8 cellular contexts compared by ENCODE assay signal in genomic region chr11:57639321-57640067, GRCh38. TPM values are rescaled to one million over a fixed set of nuclear protein-coding genes. Genes with fewer than 3 reads are reported as not detected.
A peak's percentile ranks its signal among the peaks of the same experiment; 100 is the strongest.
DNase-seq lines count a peak whose midpoint lies in the region; ATAC-seq and TF ChIP-seq lines count a peak whose summit lies in the region.

No MANE protein-coding gene starts in this region.

- H3K27me3 Mint-ChIP-seq in natural killer cell (ENCODE audit: low read depth in 2 of 2) = peaks cover 32 to 33% of the 10 kb centered on the region in 2 donors

- no peaks in the 10 kb centered on the region for H3K9me3 Mint-ChIP-seq in natural killer cell

- 14 to 23% methylated on average over 14 to 15 of the region's 15 CpGs for WGBS in lower leg skin, 2 donors

- ATAC-seq in natural killer cell = peak in 2 of 3 donors; percentile 3 to 19
- ATAC-seq in GM21825 (IDR thresholded peaks at IDR 0.05; ENCODE audit: unreplicated experiment) = no peak

- TF ChIP-seq CTCF in dorsolateral prefrontal cortex (IDR thresholded peaks at IDR 0.05 in 54 of 56, conservative IDR thresholded peaks at IDR 0.05 in 2 of 56; ENCODE audit: low read depth in 1 of 56, partially characterized antibody in 56 of 56) (no peak), natural killer cell (IDR thresholded peaks at IDR 0.05) (no peak), lower leg skin (IDR thresholded peaks at IDR 0.05) (no peak)

- H3K27ac Mint-ChIP-seq in natural killer cell = peak overlapping the region in 1 of 2 donors; percentile 75

- no peaks in the 10 kb centered on the region for H3K27me3 ChIP-seq in dorsolateral prefrontal cortex

- H3K36me3 Mint-ChIP-seq in natural killer cell = no peaks in the 10 kb centered on the region

- H3K4me3 ChIP-seq in dorsolateral prefrontal cortex (peak overlapping the region in 51 of 59 donors; percentile 6 to 90 (median 78)), lower leg skin (ENCODE audit: low read depth, poor library complexity, severe bottlenecking) (no peak overlapping the region)

- intact Hi-C loops in dorsolateral prefrontal cortex (cut with DNase I) = loop anchor here (2.0 to 10.0 kb wide), 4 partner anchors 71 to 1505 kb away; partner anchors contain the start of genes FAM111A (in 1 of the 2) and UBE2L6 (in 1 of the 2)
- intact Hi-C loops in natural killer cell (cut with micrococcal nuclease) = loop anchor here (2.0 kb wide), 1 partner anchor 183 kb away; no protein-coding TSS in a partner anchor
- intact Hi-C loops in lower leg skin (cut with DNase I; ENCODE audit: low total_unique reads) = loop anchor here (5.0 kb wide), 2 partner anchors 72 to 297 kb away; partner anchors contain the start of gene UBE2L6

- peaks cover 9 to 19% of the 10 kb centered on the region in 2 donors for H3K4me1 Mint-ChIP-seq in natural killer cell

- H3K4me3 Mint-ChIP-seq in natural killer cell = peak overlapping the region; percentile 89

- TF ChIP-seq POLR2A in lower leg skin (IDR thresholded peaks at IDR 0.05) = no peak

- peak; percentile 18 for DNase-seq in DMS79 (lab: John Stamatoyannopoulos, UW)
- DNase-seq in NCI-H2227 treated with DMSO at 0.1 percent for 48 hours (lab: John Stamatoyannopoulos, UW) = peak; percentile 95
- no peak for DNase-seq in dorsolateral prefrontal cortex
- no peak for DNase-seq in natural killer cell
- no peak for DNase-seq in superior temporal gyrus (ENCODE audit: extremely low spot score)
- DNase-seq in D341Med (ENCODE audit: low spot score) = no peak
- DNase-seq in lower leg skin (ENCODE audit: low spot score in 2 of 2) = no peak

- peak overlapping the region in 19 of 59 donors; percentile 3 to 70 (median 36) for H3K27ac ChIP-seq in dorsolateral prefrontal cortex

RNA-seq across cellular contexts. Expression of gene YPEL4, which starts 10.2 kb away (rescaled TPM):
- 10 to 100 TPM; 24.8 to 84.4 (median 58.4) TPM for total RNA-seq in dorsolateral prefrontal cortex
- total RNA-seq in natural killer cell = 1 to 10 TPM; 1.2 to 1.3 (median 1.2) TPM
- total RNA-seq in lower leg skin = 1 to 10 TPM in 3 of 4 donors, under 1 TPM in 1; 0.91 to 4.3 (median 2.9) TPM

RNA-seq across cellular contexts. Expression of gene CLP1, which starts 18.1 kb away (rescaled TPM):
- 10 to 100 TPM in 4 of 120 experiments, 1 to 10 TPM in 116; 3.3 to 11.0 (median 6.3) TPM for total RNA-seq in dorsolateral prefrontal cortex
- total RNA-seq in natural killer cell = 10 to 100 TPM; 18.5 to 23.1 (median 22.8) TPM
- total RNA-seq in lower leg skin = 10 to 100 TPM; 14.0 to 29.2 (median 17.6) TPM

RNA-seq across cellular contexts. Expression of gene ZDHHC5, which starts 28.4 kb away (rescaled TPM):
- total RNA-seq in dorsolateral prefrontal cortex (10 to 100 TPM; 21.3 to 46.9 (median 34.3) TPM), natural killer cell (10 to 100 TPM; 46.1 to 64.0 (median 55.5) TPM), lower leg skin (10 to 100 TPM; 72.9 to 99.1 (median 84.5) TPM)

RNA-seq across cellular contexts. Expression of gene SERPING1, which starts 42.0 kb away (rescaled TPM):
- total RNA-seq in dorsolateral prefrontal cortex (100 to 1,000 TPM in 9 of 120 experiments, 10 to 100 TPM in 111; 30.5 to 149 (median 56.0) TPM), natural killer cell (under 1 TPM in 1 of 3 donors, not detected in 2; 0.50 TPM), lower leg skin (100 to 1,000 TPM in 2 of 4 donors, 10 to 100 TPM in 2; 89.4 to 236 (median 103) TPM)

Comparison
In these comparisons a context has a peak if more than half of its experiments do, and no peak if none do; other contexts are left out.
1. DNase-seq: peak in DMS79 (single experiment) and NCI-H2227 treated with DMSO at 0.1 percent for 48 hours (single experiment); none in dorsolateral prefrontal cortex (0 of 10), natural killer cell (single experiment), superior temporal gyrus (single experiment), D341Med (single experiment) and lower leg skin (0 of 2).
2. RNA of gene YPEL4, which starts 10.2 kb away (total RNA-seq): 24.8 to 84.4 TPM in dorsolateral prefrontal cortex; 0.91 to 4.3 TPM in lower leg skin and 1.2 to 1.3 TPM in natural killer cell; every median in the first group is over 4 times any median in the second.